8 cellular contexts compared by ENCODE assay signal in the genomic region with DNA sequence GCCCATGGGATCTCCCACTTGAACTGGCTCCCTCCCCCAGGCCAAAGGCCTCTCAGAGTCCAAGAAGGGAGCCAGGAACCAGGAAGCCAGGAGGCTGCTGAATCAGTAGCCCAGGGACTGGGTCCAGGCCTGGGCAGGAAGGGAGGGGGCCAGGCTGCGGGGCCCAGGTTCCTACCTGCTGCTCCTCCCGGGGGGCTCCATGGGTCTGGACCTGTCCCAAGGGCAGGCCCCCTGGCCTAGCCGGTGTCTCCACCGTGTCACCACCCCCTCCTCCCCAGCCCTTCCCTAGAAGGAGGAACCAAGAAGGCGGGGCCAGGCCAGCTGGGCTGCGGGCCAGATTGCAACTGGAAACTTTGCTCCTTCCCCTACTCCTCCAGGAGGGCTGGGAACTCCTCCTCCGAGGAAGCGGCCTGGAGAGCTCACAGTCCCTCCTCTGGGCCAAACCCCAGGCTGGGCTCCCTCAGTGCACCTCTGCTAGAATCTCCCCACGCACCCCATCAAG. TPM values are rescaled to one million over a fixed set of nuclear protein-coding genes. Genes with fewer than 3 reads are reported as not detected.
DNase-seq lines count a peak whose midpoint lies in the region; ATAC-seq and TF ChIP-seq lines count a peak whose summit lies in the region.

IQSEC2 (minus strand) TSS at position 264 of the 502 bp plus-strand sequence.

- no peaks in the 10 kb centered on the region for H3K36me3 ChIP-seq in BE2C
- H3K36me3 ChIP-seq in MG63 = no peaks in the 10 kb centered on the region
- no peaks in the 10 kb centered on the region for H3K36me3 ChIP-seq in right atrium auricular region

- peak; percentile 36 for DNase-seq in BE2C
- peak; percentile 87 for DNase-seq in MG63
- peak; percentile 91 for DNase-seq in astrocyte of the hippocampus (ENCODE audit: low read depth, low spot score)
- DNase-seq in right atrium auricular region (ENCODE audit: low spot score) = peak; percentile 79
- DNase-seq in sciatic nerve (ENCODE audit: low spot score) = peak; percentile 93
- DNase-seq in NCI-H748 (lab: John Stamatoyannopoulos, UW; ENCODE audit: unreplicated experiment) = no peak

- no peaks in the 10 kb centered on the region for H3K9me3 ChIP-seq in BE2C
- no peaks in the 10 kb centered on the region for H3K9me3 ChIP-seq in MG63
- no peaks in the 10 kb centered on the region for H3K9me3 ChIP-seq in right atrium auricular region

- peak within 1 kb of the TSS; percentile 65 to 66 for H3K27ac ChIP-seq in right atrium auricular region

- H3K4me3 ChIP-seq in BE2C (ENCODE audit: low read depth, low read length) = no peak within 1 kb of the TSS
- peak within 1 kb of the TSS; percentile 46 for H3K4me3 ChIP-seq in MG63
- H3K4me3 ChIP-seq in right atrium auricular region = peak within 1 kb of the TSS; percentile 28 to 47

- H3K4me1 ChIP-seq in BE2C = peaks cover 2% of the 10 kb centered on the region; the same call in 1 of the 2 replicates
- peaks cover 0 to 33% of the 10 kb centered on the region in 2 donors for H3K4me1 ChIP-seq in right atrium auricular region

- peak; percentile 96 for ATAC-seq in sciatic nerve
- no peak for ATAC-seq in HG03135 (IDR thresholded peaks at IDR 0.05; ENCODE audit: unreplicated experiment)
- no peak for ATAC-seq in GM21360 (IDR thresholded peaks at IDR 0.05; ENCODE audit: unreplicated experiment)

- intact Hi-C loops in sciatic nerve (cut with DNase I) = loop anchor here (10.0 kb wide), 1 partner anchor 253 kb away; no protein-coding TSS in a partner anchor

- TF ChIP-seq CTCF in BE2C (IDR thresholded peaks at IDR 0.05; ENCODE audit: low read depth, low read length) (no peak), right atrium auricular region (IDR thresholded peaks at IDR 0.05) (no peak)

- H3K27me3 ChIP-seq in BE2C = no peaks in the 10 kb centered on the region
- H3K27me3 ChIP-seq in MG63 = no peaks in the 10 kb centered on the region
- H3K27me3 ChIP-seq in right atrium auricular region = no peaks in the 10 kb centered on the region

RNA-seq across cellular contexts. Expression of gene IQSEC2, which starts in this region (rescaled TPM):
- polyA plus RNA-seq in BE2C (2012; ENCODE audit: insufficient read depth, insufficient read length, low read depth) = 1.0 TPM
- total RNA-seq in MG63 (2014; rRNA removed; shearing (Covaris generic); ENCODE audit: low replicate concordance) = 3.4 and 5.7 TPM in 2 replicates
- 10 to 100 TPM; 10.7 to 13.4 TPM for total RNA-seq in right atrium auricular region
- 18.0 TPM for total RNA-seq in sciatic nerve
